Comparison of ENCODE assay signal across 17 cellular contexts in genomic region chr7:157569967-157570366, GRCh38.
DNase-seq lines count a peak whose midpoint lies in the region; ATAC-seq, FAIRE-seq and TF ChIP-seq lines count a peak whose summit lies in the region.
"Had no signal": no experiment of that assay in that cellular context is flagged by ENCODE, and none has a peak within 500 bp of the region (broad histone marks: within the 10 kb centered on the region; RNA-seq: fewer than 3 reads in every experiment).

No MANE protein-coding gene starts in this region.

- peaks cover 8% of the 10 kb centered on the region for H3K27me3 Mint-ChIP-seq in activated CD8-positive, alpha-beta T cell treated with anti-CD3 and anti-CD28 coated beads, Interleukin-2, amount 10 ng/mL, durations not matched to agents 7 days and 5 days (ENCODE audit: low read depth)
- H3K27me3 Mint-ChIP-seq in activated CD8-positive, alpha-beta T cell treated with anti-CD3 and anti-CD28 coated beads for 36 hours = no peaks in the 10 kb centered on the region
- peaks cover 26% of the 10 kb centered on the region for H3K27me3 Mint-ChIP-seq in T-helper 17 cell

- H3K9me3 Mint-ChIP-seq in activated CD8-positive, alpha-beta T cell treated with anti-CD3 and anti-CD28 coated beads, Interleukin-2, amount 10 ng/mL, durations not matched to agents 7 days and 5 days (ENCODE audit: insufficient read depth) = no peaks in the 10 kb centered on the region
- H3K9me3 Mint-ChIP-seq in activated CD8-positive, alpha-beta T cell treated with anti-CD3 and anti-CD28 coated beads for 36 hours = no peaks in the 10 kb centered on the region

- H3K4me3 ChIP-seq in endothelial cell of umbilical vein (replicated peaks in 1 of 3; ENCODE audit: insufficient read depth in 1 of 3, low read depth in 1 of 3, low read length in 3 of 3) = no peak overlapping the region
- H3K4me3 ChIP-seq in sigmoid colon = no peak overlapping the region
- H3K4me3 ChIP-seq: A549, SK-N-MC had no signal

- H3K9me3 ChIP-seq in T-helper 17 cell (ENCODE audit: control insufficient read depth, low read length, poor library complexity, severe bottlenecking) (no peaks in the 10 kb centered on the region), endothelial cell of umbilical vein (replicated peaks; ENCODE audit: control insufficient read depth, insufficient read depth, low read length) (no peaks in the 10 kb centered on the region), sigmoid colon (no peaks in the 10 kb centered on the region)
- H3K9me3 ChIP-seq: A549, neutrophil, suprapubic skin, vagina had no signal

- H3K36me3 ChIP-seq in endothelial cell of umbilical vein (ENCODE audit: control insufficient read depth in 2 of 2, extremely low read depth in 1 of 2, insufficient read depth in 2 of 2, low read length in 2 of 2) (no peaks in the 10 kb centered on the region), sigmoid colon (no peaks in the 10 kb centered on the region)
- H3K36me3 ChIP-seq: neutrophil, suprapubic skin, vagina had no signal

- H3K4me1 ChIP-seq in endothelial cell of umbilical vein (ENCODE audit: control insufficient read depth, extremely low read depth, insufficient read depth, low read length) = no peaks in the 10 kb centered on the region
- H3K4me1 ChIP-seq in sigmoid colon = peaks cover 0 to 14% (median 8%) of the 10 kb centered on the region in 4 donors
- H3K4me1 ChIP-seq: A549 had no signal

- peaks cover 8% of the 10 kb centered on the region for H3K36me3 Mint-ChIP-seq in activated CD8-positive, alpha-beta T cell treated with anti-CD3 and anti-CD28 coated beads, Interleukin-2, amount 10 ng/mL, durations not matched to agents 7 days and 5 days (ENCODE audit: low read depth)
- H3K36me3 Mint-ChIP-seq in activated CD8-positive, alpha-beta T cell treated with anti-CD3 and anti-CD28 coated beads for 36 hours (ENCODE audit: low read depth) = no peaks in the 10 kb centered on the region
- H3K36me3 Mint-ChIP-seq in T-helper 17 cell (ENCODE audit: low read depth) = no peaks in the 10 kb centered on the region
- H3K36me3 Mint-ChIP-seq: CD14-positive monocyte had no signal

- no peak for ATAC-seq in activated CD8-positive, alpha-beta T cell treated with anti-CD3 and anti-CD28 coated beads, Interleukin-2, amount 10 ng/mL, durations not matched to agents 7 days and 5 days
- ATAC-seq in activated CD8-positive, alpha-beta T cell treated with anti-CD3 and anti-CD28 coated beads for 36 hours = no peak
- no peak for ATAC-seq in T-helper 17 cell
- ATAC-seq: A549 had no signal

- H4K20me1 ChIP-seq in endothelial cell of umbilical vein (replicated peaks; ENCODE audit: control insufficient read depth, extremely low read depth, insufficient read depth, low read length) = no peaks in the 10 kb centered on the region

- H3K27ac ChIP-seq in endothelial cell of umbilical vein (ENCODE audit: insufficient read depth, low read depth, low read length) (no peak overlapping the region), sigmoid colon (no peak overlapping the region)
- H3K27ac ChIP-seq: A549, SK-N-MC, suprapubic skin, vagina had no signal

- no peak for DNase-seq in activated CD8-positive, alpha-beta T cell treated with anti-CD3 and anti-CD28 coated beads, Interleukin-2, amount 10 ng/mL, durations not matched to agents 7 days and 5 days
- DNase-seq in activated CD8-positive, alpha-beta T cell treated with anti-CD3 and anti-CD28 coated beads for 36 hours = no peak
- DNase-seq in T-helper 17 cell (no peak), endothelial cell of umbilical vein (ENCODE audit: low read depth, low spot score) (no peak), sigmoid colon (peak; percentile 22), GM10248 (ENCODE audit: extremely low spot score) (no peak), middle frontal gyrus (ENCODE audit: extremely low spot score, low spot score) (no peak), HuH-7 (ENCODE audit: low spot score) (no peak)
- DNase-seq: Karpas-422, NCI-H2081 treated with DMSO at 0.1 percent for 48 hours had no signal

- BruUV-seq in endothelial cell of umbilical vein (replicated peaks; lab: Mats Ljungman, UMichigan) = no TSS peak

- no peaks in the 10 kb centered on the region for H3K9me1 ChIP-seq in endothelial cell of umbilical vein (replicated peaks; ENCODE audit: control insufficient read depth, extremely low read depth, insufficient read depth, low read length)

- H3K4me2 ChIP-seq in endothelial cell of umbilical vein (ENCODE audit: insufficient read depth, low read length) = no peak overlapping the region
- H3K4me2 ChIP-seq: A549 had no signal

- no peaks in the 10 kb centered on the region for H3K27me3 ChIP-seq in endothelial cell of umbilical vein (ENCODE audit: control insufficient read depth in 2 of 2, insufficient read depth in 2 of 2, low read length in 2 of 2)
- H3K27me3 ChIP-seq in sigmoid colon = no peaks in the 10 kb centered on the region
- H3K27me3 ChIP-seq: vagina had no signal

- dilution Hi-C loops in endothelial cell of umbilical vein (cut with MboI; ENCODE audit: extremely low pct_ligation_motif_present, low sequenced_read_pairs) = no loop called here

- no peak overlapping the region for H3K4me3 Mint-ChIP-seq in activated CD8-positive, alpha-beta T cell treated with anti-CD3 and anti-CD28 coated beads, Interleukin-2, amount 10 ng/mL, durations not matched to agents 7 days and 5 days
- H3K4me3 Mint-ChIP-seq in activated CD8-positive, alpha-beta T cell treated with anti-CD3 and anti-CD28 coated beads for 36 hours = no peak overlapping the region
- peak overlapping the region; percentile 96 for H3K4me3 Mint-ChIP-seq in T-helper 17 cell

- no peak overlapping the region for H3K9ac ChIP-seq in endothelial cell of umbilical vein (replicated peaks; ENCODE audit: extremely low read depth, insufficient read depth, low read length)

- TF ChIP-seq POLR2A in endothelial cell of umbilical vein (IDR thresholded peaks at IDR 0.05; ENCODE audit: low read depth, low read length) = no peak
- no peak for TF ChIP-seq POLR2A in sigmoid colon (IDR thresholded peaks at IDR 0.05)

- CTCF ChIA-PET in activated CD8-positive, alpha-beta T cell treated with anti-CD3 and anti-CD28 coated beads, Interleukin-2, amount 10 ng/mL, durations not matched to agents 7 days and 5 days (lab: Charles Lee) = no interaction called here
- CTCF ChIA-PET in activated CD8-positive, alpha-beta T cell treated with anti-CD3 and anti-CD28 coated beads for 36 hours (lab: Charles Lee) = no interaction called here
- CTCF ChIA-PET in endothelial cell of umbilical vein (lab: Charles Lee) = no interaction called here
- CTCF ChIA-PET in GM10248 (lab: Yijun Ruan, JAX) = no interaction called here

- no peaks in the 10 kb centered on the region for H3K79me2 ChIP-seq in endothelial cell of umbilical vein (ENCODE audit: control insufficient read depth, insufficient read depth, low read length)

- TF ChIP-seq CTCF in activated CD8-positive, alpha-beta T cell treated with anti-CD3 and anti-CD28 coated beads for 36 hours (IDR thresholded peaks at IDR 0.05) = no peak
- TF ChIP-seq CTCF in endothelial cell of umbilical vein (IDR thresholded peaks at IDR 0.05; ENCODE audit: extremely low read depth in 1 of 2, insufficient read depth in 1 of 2, low read depth in 1 of 2, low read length in 2 of 2) = no peak
- no peak for TF ChIP-seq CTCF in sigmoid colon (IDR thresholded peaks at IDR 0.05)
- TF ChIP-seq CTCF in GM10248 (IDR thresholded peaks at IDR 0.05; ENCODE audit: control extremely low read depth, extremely low read depth, low read depth, missing control alignments) = no peak

- peaks cover 63% of the 10 kb centered on the region for H3K4me1 Mint-ChIP-seq in activated CD8-positive, alpha-beta T cell treated with anti-CD3 and anti-CD28 coated beads, Interleukin-2, amount 10 ng/mL, durations not matched to agents 7 days and 5 days (ENCODE audit: low read depth)
- H3K4me1 Mint-ChIP-seq in activated CD8-positive, alpha-beta T cell treated with anti-CD3 and anti-CD28 coated beads for 36 hours (ENCODE audit: low read depth) = peaks cover 41% of the 10 kb centered on the region
- peaks cover 23% of the 10 kb centered on the region for H3K4me1 Mint-ChIP-seq in T-helper 17 cell

- TF ChIP-seq EP300 in sigmoid colon (IDR thresholded peaks at IDR 0.05) = no peak

- 93 to 94% methylated on average over 8 of the region's 8 CpGs for WGBS in sigmoid colon, 2 donors

- H3K27ac Mint-ChIP-seq in activated CD8-positive, alpha-beta T cell treated with anti-CD3 and anti-CD28 coated beads, Interleukin-2, amount 10 ng/mL, durations not matched to agents 7 days and 5 days = peak overlapping the region; percentile 60
- no peak overlapping the region for H3K27ac Mint-ChIP-seq in activated CD8-positive, alpha-beta T cell treated with anti-CD3 and anti-CD28 coated beads for 36 hours
- peak overlapping the region; percentile 92 for H3K27ac Mint-ChIP-seq in T-helper 17 cell
- H3K27ac Mint-ChIP-seq: CD14-positive monocyte had no signal

- peak; percentile 50 for FAIRE-seq in endothelial cell of umbilical vein (lab: Jason Lieb, UNC)
- FAIRE-seq: A549, bronchial epithelial cell had no signal

- no peak overlapping the region for H2AFZ ChIP-seq in endothelial cell of umbilical vein (ENCODE audit: low read depth, low read length)

- intact Hi-C loops in activated CD8-positive, alpha-beta T cell treated with anti-CD3 and anti-CD28 coated beads for 36 hours (cut with micrococcal nuclease) = loop anchor here (5.0 kb wide), 1 partner anchor 78 kb away; no protein-coding TSS in a partner anchor
- intact Hi-C loops in endothelial cell of umbilical vein (cut with micrococcal nuclease) (loop anchor here (1.0 to 5.0 kb wide), 2 partner anchors 68 to 138 kb away; no protein-coding TSS in a partner anchor), sigmoid colon (cut with DNase I) (no loop called here)

- POLR2A ChIA-PET in activated CD8-positive, alpha-beta T cell treated with anti-CD3 and anti-CD28 coated beads, Interleukin-2, amount 10 ng/mL, durations not matched to agents 7 days and 5 days (lab: Charles Lee) = no interaction called here
- POLR2A ChIA-PET in activated CD8-positive, alpha-beta T cell treated with anti-CD3 and anti-CD28 coated beads for 36 hours (lab: Charles Lee) = no interaction called here
- POLR2A ChIA-PET in endothelial cell of umbilical vein (lab: Charles Lee) (no interaction called here), GM10248 (lab: Yijun Ruan, JAX) (no interaction called here)

TF ChIP-seq in endothelial cell of umbilical vein, 7 proteins besides CTCF, POLR2A, EP300 and RAD21:
- TF ChIP-seq POLR2AphosphoS5 (IDR thresholded peaks at IDR 0.05; ENCODE audit: insufficient read depth, low read depth, low read length) (no peak), FOS (IDR thresholded peaks at IDR 0.05; ENCODE audit: borderline replicate concordance, insufficient read depth, low read length) (no peak), EZH2 (IDR thresholded peaks at IDR 0.05; ENCODE audit: borderline replicate concordance, low read depth, low read length, severe bottlenecking) (no peak), GATA2 (IDR thresholded peaks at IDR 0.05; ENCODE audit: insufficient read depth, insufficient read length, low read depth, low read length) (no peak), MYC (IDR thresholded peaks at IDR 0.05; ENCODE audit: low read depth, low read length) (no peak), JUN (IDR thresholded peaks at IDR 0.05; ENCODE audit: borderline replicate concordance, insufficient read depth, insufficient read length, low read depth) (no peak)
